Comparison of ENCODE assay signal across 14 cellular contexts in genomic region chr1:212628056-212628455, GRCh38.
"Had no signal": no experiment of that assay in that cellular context is flagged by ENCODE, and none has a peak within 500 bp of the region (broad histone marks: within the 10 kb centered on the region; RNA-seq: fewer than 3 reads in every experiment).

No MANE protein-coding gene starts in this region.

- H3K4me1 ChIP-seq: colonic mucosa had no signal

- H3K27ac ChIP-seq: colonic mucosa, heart left ventricle, neutrophil, thyroid gland had no signal

- H3K36me3 ChIP-seq: colonic mucosa, heart left ventricle, neutrophil, thyroid gland had no signal

- DNase-seq: colonic mucosa; dermis blood vessel endothelial cell; effector CD4-positive, alpha-beta T cell; foreskin melanocyte; heart left ventricle; hypothalamus; mammary epithelial cell; midbrain; naive B cell; small intestine; stimulated activated CD4-positive, alpha-beta T cell treated with anti-CD3 and anti-CD28 coated beads, Interleukin-2, amount 100 ng/mL, for 48 hours; stimulated activated naive CD4-positive, alpha-beta T cell treated with Interleukin-2 at 50 U/mL for 16 hours; thyroid gland had no signal

- H3K4me3 ChIP-seq: colonic mucosa, heart left ventricle, thyroid gland had no signal

- ATAC-seq: heart left ventricle had no signal

- H3K9me3 ChIP-seq: colonic mucosa, heart left ventricle, neutrophil, thyroid gland had no signal

- H3K27me3 ChIP-seq: colonic mucosa, heart left ventricle, thyroid gland had no signal
